10 cellular contexts compared by ENCODE assay signal in genomic region chr20:44961024-44961866, GRCh38. TPM values are rescaled to one million over a fixed set of nuclear protein-coding genes. Genes with fewer than 3 reads are reported as not detected.
DNase-seq lines count a peak whose midpoint lies in the region; ATAC-seq and TF ChIP-seq lines count a peak whose summit lies in the region.
"Had no signal": no experiment of that assay in that cellular context is flagged by ENCODE, and none has a peak within 500 bp of the region (broad histone marks: within the 10 kb centered on the region; RNA-seq: fewer than 3 reads in every experiment).

No MANE protein-coding gene starts in this region.

- no peaks in the 10 kb centered on the region for H3K9me3 Mint-ChIP-seq in stimulated activated naive CD8-positive, alpha-beta T cell treated with anti-CD3 and anti-CD28 coated beads, Interleukin-15, Interleukin-2, amounts not matched to agents 100 ng/mL and 50 ng/mL, for 24 hours
- H3K9me3 Mint-ChIP-seq: memory B cell; T-helper 1 cell treated with Interleukin-12 subunit alpha and Interleukin-12 subunit beta and Interleukin-4 antibody, amounts not matched to agents 30 μg/mL and 1 μg/mL, for 36 hours had no signal

- peak overlapping the region; percentile 74 for H3K27ac Mint-ChIP-seq in stimulated activated naive CD8-positive, alpha-beta T cell treated with anti-CD3 and anti-CD28 coated beads, Interleukin-15, Interleukin-2, amounts not matched to agents 100 ng/mL and 50 ng/mL, for 24 hours
- peak overlapping the region; percentile 95 for H3K27ac Mint-ChIP-seq in T-helper 17 cell

- ATAC-seq in stimulated activated naive CD8-positive, alpha-beta T cell treated with anti-CD3 and anti-CD28 coated beads, Interleukin-15, Interleukin-2, amounts not matched to agents 100 U/mL and 50 U/mL, for 24 hours, result no peak
- ATAC-seq in T-helper 17 cell, result no peak
- ATAC-seq in lower lobe of right lung, result no peak
- ATAC-seq in HG03520 (IDR thresholded peaks at IDR 0.05; ENCODE audit: unreplicated experiment), result no peak
- no peak for ATAC-seq in left ventricle myocardium superior

- intact Hi-C loops in lower lobe of right lung (cut with DNase I) (no loop called here), left ventricle myocardium superior (cut with micrococcal nuclease) (no loop called here)

- H3K4me1 Mint-ChIP-seq in stimulated activated naive CD8-positive, alpha-beta T cell treated with anti-CD3 and anti-CD28 coated beads, Interleukin-15, Interleukin-2, amounts not matched to agents 100 ng/mL and 50 ng/mL, for 24 hours (ENCODE audit: low read depth), result peaks cover 86% of the 10 kb centered on the region
- peaks cover 44% of the 10 kb centered on the region for H3K4me1 Mint-ChIP-seq in T-helper 17 cell

- peaks cover 20% of the 10 kb centered on the region for H3K4me1 ChIP-seq in lower lobe of right lung

- peak overlapping the region; percentile 99 for H3K4me3 Mint-ChIP-seq in stimulated activated naive CD8-positive, alpha-beta T cell treated with anti-CD3 and anti-CD28 coated beads, Interleukin-15, Interleukin-2, amounts not matched to agents 100 ng/mL and 50 ng/mL, for 24 hours
- H3K4me3 Mint-ChIP-seq in T-helper 17 cell, result peak overlapping the region; percentile 100

- TF ChIP-seq CTCF in lower lobe of right lung (IDR thresholded peaks at IDR 0.05), result no peak

- peak overlapping the region; percentile 91 for H3K4me3 ChIP-seq in lower lobe of right lung

- no peaks in the 10 kb centered on the region for H3K27me3 Mint-ChIP-seq in stimulated activated naive CD8-positive, alpha-beta T cell treated with anti-CD3 and anti-CD28 coated beads, Interleukin-15, Interleukin-2, amounts not matched to agents 100 ng/mL and 50 ng/mL, for 24 hours
- no peaks in the 10 kb centered on the region for H3K27me3 Mint-ChIP-seq in T-helper 17 cell
- H3K27me3 Mint-ChIP-seq: memory B cell had no signal

- DNase-seq in stimulated activated naive CD8-positive, alpha-beta T cell treated with anti-CD3 and anti-CD28 coated beads, Interleukin-15, Interleukin-2, amounts not matched to agents 100 U/mL and 50 U/mL, for 24 hours, result no peak
- DNase-seq in T-helper 17 cell, result no peak
- no peak for DNase-seq in lower lobe of right lung
- DNase-seq in left ventricle myocardium superior, result no peak
- DNase-seq in NCI-H345 (lab: John Stamatoyannopoulos, UW), result no peak
- no peak for DNase-seq in T1000 (lab: John Stamatoyannopoulos, UW)

- no peaks in the 10 kb centered on the region for H3K27me3 ChIP-seq in lower lobe of right lung (ENCODE audit: low read depth)

- H3K36me3 ChIP-seq in lower lobe of right lung, result peaks cover 1% of the 10 kb centered on the region

- H3K36me3 Mint-ChIP-seq in stimulated activated naive CD8-positive, alpha-beta T cell treated with anti-CD3 and anti-CD28 coated beads, Interleukin-15, Interleukin-2, amounts not matched to agents 100 ng/mL and 50 ng/mL, for 24 hours (ENCODE audit: low read depth), result peaks cover 36% of the 10 kb centered on the region
- peaks cover 4% of the 10 kb centered on the region for H3K36me3 Mint-ChIP-seq in T-helper 17 cell (ENCODE audit: low read depth)

- H3K27ac ChIP-seq in lower lobe of right lung, result peak overlapping the region; percentile 75

- H3K9me3 ChIP-seq in T-helper 17 cell (ENCODE audit: control insufficient read depth, low read length, poor library complexity, severe bottlenecking) (no peaks in the 10 kb centered on the region), lower lobe of right lung (no peaks in the 10 kb centered on the region)

RNA-seq across cellular contexts. Expression of gene TOMM34, which starts 1.0 kb away (rescaled TPM):
- 1 to 10 TPM; 9.1 to 9.2 TPM for total RNA-seq in T-helper 17 cell
- 12.8 TPM for total RNA-seq in lower lobe of right lung
- total RNA-seq in left ventricle myocardium superior, result 9.6 TPM

RNA-seq across cellular contexts. Expression of gene STK4, which starts 5.1 kb away (rescaled TPM):
- total RNA-seq in T-helper 17 cell (100 to 1,000 TPM; 271 to 280 TPM), lower lobe of right lung (73.4 TPM), left ventricle myocardium superior (9.3 TPM)

RNA-seq across cellular contexts. Expression of gene PABPC1L, which starts 51.4 kb away (rescaled TPM):
- 10 to 100 TPM; 37.5 to 60.3 TPM for total RNA-seq in T-helper 17 cell
- 56.3 TPM for total RNA-seq in lower lobe of right lung
- 2.7 TPM for total RNA-seq in left ventricle myocardium superior

Comparison
In these comparisons a context has a peak if more than half of its experiments do, and no peak if none do; other contexts are left out.
1. RNA of gene PABPC1L, which starts 51.4 kb away (total RNA-seq): 37.5 to 60.3 TPM in T-helper 17 cell and 56.3 TPM in lower lobe of right lung (single experiment); 2.7 TPM in left ventricle myocardium superior (single experiment); every median in the first group is over 10 times any median in the second.